1 cellular context compared by ENCODE assay signal in the genomic region with DNA sequence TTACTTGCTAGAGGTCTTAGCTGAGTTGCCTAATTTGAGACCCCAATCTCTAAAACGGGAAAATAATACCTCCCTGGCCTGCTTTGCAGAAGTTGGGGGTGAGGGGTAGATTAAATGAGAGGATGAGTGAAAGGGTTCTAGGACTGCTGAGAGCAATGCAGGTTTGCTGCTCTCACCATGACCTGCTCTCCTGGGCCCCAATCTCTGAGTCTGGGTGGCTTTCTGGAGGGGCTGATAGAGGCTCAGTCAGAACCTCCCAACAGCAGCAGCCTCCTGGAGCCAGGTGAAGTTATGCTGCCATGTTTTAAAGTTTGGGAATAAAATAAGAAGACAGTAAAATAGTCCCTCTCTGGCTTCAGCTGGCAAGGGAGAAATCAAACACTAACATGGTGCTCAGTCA.
TF ChIP-seq lines count a peak whose summit lies in the region.

No MANE protein-coding gene starts in this region.

TF ChIP-seq in K562, 482 proteins besides CTCF, POLR2A, EP300 and RAD21:
- no peak for TF ChIP-seq MTA2 (IDR thresholded peaks at IDR 0.05; ENCODE audit: low read depth)
- TF ChIP-seq TAL1 (IDR thresholded peaks at IDR 0.05): peak; percentile 20; the same call in 1 of the 2 replicates
- TF ChIP-seq YY1 (IDR thresholded peaks at IDR 0.05; ENCODE audit: borderline replicate concordance in 1 of 3, control insufficient read depth in 1 of 3, extremely low read depth in 1 of 3, insufficient read depth in 3 of 3, insufficient read length in 1 of 3, insufficient replicate concordance in 2 of 3, low read depth in 1 of 3, low read length in 2 of 3): peak in 1 of 3 experiments; percentile 17
- TF ChIP-seq NFRKB (IDR thresholded peaks at IDR 0.05; ENCODE audit: low read depth): 0 out of 2 replicates have a peak, but pooled peaks have one; percentile 2
- TF ChIP-seq CBFA2T3 (IDR thresholded peaks at IDR 0.05): peak; percentile 62
- 0 out of 2 replicates have a peak, but pooled peaks have one; percentile 11 for TF ChIP-seq TCF3 (CRISPR knock-in tag; IDR thresholded peaks at IDR 0.05)
- TF ChIP-seq POLR2G (IDR thresholded peaks at IDR 0.05; ENCODE audit: low read depth, low read length): no peak
